25 cellular contexts compared by ENCODE assay signal in the genomic region with DNA sequence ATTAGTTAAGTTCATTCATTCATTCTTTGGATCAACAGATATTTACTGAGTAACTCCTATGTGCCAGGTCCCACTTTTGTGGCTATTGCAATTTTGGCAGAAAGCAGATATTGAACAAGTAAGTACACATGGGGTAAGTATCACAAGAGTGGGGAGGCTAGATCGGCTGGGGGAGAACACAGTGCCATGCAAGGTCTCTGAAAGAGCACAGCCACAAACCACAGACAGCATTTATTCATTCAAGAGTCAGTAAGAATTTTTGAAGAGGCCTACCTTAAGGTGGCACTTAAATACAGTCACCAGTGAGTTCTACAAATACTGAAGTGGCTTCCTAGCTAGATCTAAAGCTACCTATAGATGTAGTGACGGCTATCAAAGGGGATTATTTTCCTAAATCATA.
DNase-seq lines count a peak whose midpoint lies in the region; ATAC-seq, FAIRE-seq and TF ChIP-seq lines count a peak whose summit lies in the region.
"Had no signal": no experiment of that assay in that cellular context is flagged by ENCODE, and none has a peak within 500 bp of the region (broad histone marks: within the 10 kb centered on the region; RNA-seq: fewer than 3 reads in every experiment).

No MANE protein-coding gene starts in this region.

- no peak for TF ChIP-seq CTCF in activated CD8-positive, alpha-beta T cell treated with anti-CD3 and anti-CD28 coated beads for 36 hours (IDR thresholded peaks at IDR 0.05)
- no peak for TF ChIP-seq CTCF in left lung (IDR thresholded peaks at IDR 0.05)

- H3K36me3 ChIP-seq in KOPT-K1 (ENCODE audit: insufficient read depth, low read length) (peaks cover 10% of the 10 kb centered on the region; the same call in 1 of the 2 replicates), left lung (no peaks in the 10 kb centered on the region)
- H3K36me3 ChIP-seq: prostate gland had no signal

- POLR2A ChIA-PET in activated CD8-positive, alpha-beta T cell treated with anti-CD3 and anti-CD28 coated beads for 36 hours (lab: Charles Lee), result no interaction called here

- H3K9me3 Mint-ChIP-seq in activated CD8-positive, alpha-beta T cell treated with anti-CD3 and anti-CD28 coated beads for 36 hours, result no peaks in the 10 kb centered on the region
- H3K9me3 Mint-ChIP-seq: stimulated activated memory B cell treated with anti-CD40 and anti-IgM and Interleukin-4, amounts not matched to agents 10 μg/mL and 1 μg/mL and 100 μg/mL, for 72 hours had no signal

- TF ChIP-seq POLR2A in GM12891 (IDR thresholded peaks at IDR 0.05; ENCODE audit: low read depth, low read length), result no peak

- FAIRE-seq in GM12891 (lab: Jason Lieb, UNC), result peak; percentile 60
- FAIRE-seq: D721Med, K562, RCC 7860 had no signal

- H3K4me3 ChIP-seq in left lung, result no peak overlapping the region
- H3K4me3 ChIP-seq: hepatocyte, K562, prostate gland, testis had no signal

- H3K9me3 ChIP-seq in KOPT-K1 (ENCODE audit: insufficient read depth, low read length, poor library complexity, severe bottlenecking) (no peaks in the 10 kb centered on the region), left lung (no peaks in the 10 kb centered on the region)
- H3K9me3 ChIP-seq: prostate gland, testis had no signal

- H3K27me3 Mint-ChIP-seq in activated CD8-positive, alpha-beta T cell treated with anti-CD3 and anti-CD28 coated beads for 36 hours, result no peaks in the 10 kb centered on the region
- H3K27me3 Mint-ChIP-seq: stimulated activated memory B cell treated with anti-CD40 and anti-IgM and Interleukin-4, amounts not matched to agents 10 μg/mL and 1 μg/mL and 100 μg/mL, for 72 hours had no signal

- H3K27ac ChIP-seq in KOPT-K1 (ENCODE audit: low read depth, low read length, poor library complexity, severe bottlenecking), result peak overlapping the region; percentile 86
- H3K27ac ChIP-seq in left lung, result no peak overlapping the region
- H3K27ac ChIP-seq: foreskin keratinocyte, hepatocyte, prostate gland, testis, VCaP had no signal

- no peaks in the 10 kb centered on the region for H3K27me3 ChIP-seq in left lung
- H3K27me3 ChIP-seq: foreskin keratinocyte, hepatocyte, testis had no signal

- H3K27ac Mint-ChIP-seq in activated CD8-positive, alpha-beta T cell treated with anti-CD3 and anti-CD28 coated beads for 36 hours, result no peak overlapping the region
- H3K27ac Mint-ChIP-seq: activated naive CD4-positive, alpha-beta T cell treated with anti-CD3 and anti-CD28 coated beads for 36 hours; CD14-positive monocyte; stimulated activated memory B cell treated with anti-CD40 and anti-IgM and Interleukin-4, amounts not matched to agents 10 μg/mL and 1 μg/mL and 100 μg/mL, for 72 hours had no signal

- no peaks in the 10 kb centered on the region for H3K36me3 Mint-ChIP-seq in activated CD8-positive, alpha-beta T cell treated with anti-CD3 and anti-CD28 coated beads for 36 hours (ENCODE audit: low read depth)
- H3K36me3 Mint-ChIP-seq: stimulated activated memory B cell treated with anti-CD40 and anti-IgM and Interleukin-4, amounts not matched to agents 10 μg/mL and 1 μg/mL and 100 μg/mL, for 72 hours had no signal

- CTCF ChIA-PET in activated CD8-positive, alpha-beta T cell treated with anti-CD3 and anti-CD28 coated beads for 36 hours (lab: Charles Lee), result interaction anchor here (2.5 kb wide), 1 partner anchor 110 kb away, joined by 8 read pairs; no protein-coding TSS in a partner anchor

- intact Hi-C loops in activated CD8-positive, alpha-beta T cell treated with anti-CD3 and anti-CD28 coated beads for 36 hours (cut with micrococcal nuclease), result no loop called here
- intact Hi-C loops in left lung (cut with DNase I), result no loop called here

- H3K4me3 Mint-ChIP-seq in activated CD8-positive, alpha-beta T cell treated with anti-CD3 and anti-CD28 coated beads for 36 hours, result no peak overlapping the region
- H3K4me3 Mint-ChIP-seq: activated naive CD4-positive, alpha-beta T cell treated with anti-CD3 and anti-CD28 coated beads for 36 hours; CD14-positive monocyte; stimulated activated memory B cell treated with anti-CD40 and anti-IgM and Interleukin-4, amounts not matched to agents 10 μg/mL and 1 μg/mL and 100 μg/mL, for 72 hours had no signal

- ATAC-seq in activated CD8-positive, alpha-beta T cell treated with anti-CD3 and anti-CD28 coated beads for 36 hours, result peak; percentile 58
- ATAC-seq in left lung, result peak; percentile 94
- ATAC-seq in GM18873 (IDR thresholded peaks at IDR 0.05; ENCODE audit: low FRiP score, unreplicated experiment), result no peak
- ATAC-seq: foreskin keratinocyte; K562; stimulated activated memory B cell treated with anti-CD40 and anti-IgM and Interleukin-4, amounts not matched to agents 10 μg/mL and 1 μg/mL and 100 μg/mL, for 72 hours had no signal

- DNase-seq in GM12891 (ENCODE audit: insufficient read length, low spot score) (no peak), left lung (peak in 1 of 2 donors; percentile 54), SKM-1 treated with dmso at 0.1 percent for 144 hours (lab: John Stamatoyannopoulos, UW; ENCODE audit: unreplicated experiment) (no peak), ecto neural progenitor cell (ENCODE audit: low spot score) (no peak)
- DNase-seq in activated CD8-positive, alpha-beta T cell treated with anti-CD3 and anti-CD28 coated beads for 36 hours, result peak; percentile 34
- no peak for DNase-seq in activated naive CD4-positive, alpha-beta T cell treated with Interleukin-2 at 50 U/mL for 16 hours
- DNase-seq: activated naive CD4-positive, alpha-beta T cell treated with anti-CD3 and anti-CD28 coated beads for 36 hours; anterior cingulate cortex; effector CD4-positive, alpha-beta T cell; erythroblast; foreskin keratinocyte; NCI-H2107; NCI-H510A; stimulated activated CD4-positive, alpha-beta T cell treated with anti-CD3 and anti-CD28 coated beads, Interleukin-1b, Interleukin-23, amount 100 ng/mL, for 48 hours; testis had no signal

- H3K4me1 ChIP-seq in left lung, result peaks cover 6 to 12% of the 10 kb centered on the region in 2 donors
- H3K4me1 ChIP-seq: prostate gland, testis had no signal

- H3K4me1 Mint-ChIP-seq in activated CD8-positive, alpha-beta T cell treated with anti-CD3 and anti-CD28 coated beads for 36 hours (ENCODE audit: low read depth), result peaks cover 39% of the 10 kb centered on the region

TF ChIP-seq in GM12891, 5 proteins besides CTCF, POLR2A, EP300 and RAD21:
- no peak for TF ChIP-seq SPI1 (IDR thresholded peaks at IDR 0.05; ENCODE audit: low read depth, low read length)
- TF ChIP-seq POLR2AphosphoS5 (IDR thresholded peaks at IDR 0.05; ENCODE audit: low read depth, low read length), result no peak
- TF ChIP-seq PAX5 (IDR thresholded peaks at IDR 0.05; ENCODE audit: insufficient read depth, low read length, severe bottlenecking), result no peak
- no peak for TF ChIP-seq TAF1 (IDR thresholded peaks at IDR 0.05; ENCODE audit: low read depth, low read length)
- no peak for TF ChIP-seq POU2F2 (IDR thresholded peaks at IDR 0.05; ENCODE audit: low read depth, low read length)
